ENCODE assay signal across 12 cellular contexts in genomic region chr16:57013902-57014301, GRCh38. TPM values are rescaled to one million over a fixed set of nuclear protein-coding genes. Genes with fewer than 3 reads are reported as not detected.
A peak's percentile ranks its signal among the peaks of the same experiment; 100 is the strongest.
DNase-seq lines count a peak whose midpoint lies in the region; ATAC-seq, FAIRE-seq and TF ChIP-seq lines count a peak whose summit lies in the region.
"Had no signal": no experiment of that assay in that cellular context is flagged by ENCODE, and none has a peak within 500 bp of the region (broad histone marks: within the 10 kb centered on the region; RNA-seq: fewer than 3 reads in every experiment).

No MANE protein-coding gene starts in this region.

- H3K4me1 ChIP-seq in foreskin keratinocyte: peaks cover 19% of the 10 kb centered on the region

- ATAC-seq in memory B cell (ENCODE audit: low read depth) (no peak), omental fat pad (ENCODE audit: low FRiP score) (no peak), foreskin keratinocyte (no peak), sciatic nerve (no peak)
- ATAC-seq: PC-3 had no signal

- no peaks in the 10 kb centered on the region for H3K9me3 Mint-ChIP-seq in activated T-helper 2 cell treated with anti-CD3 and anti-CD28 coated beads, Interferon-gamma antibody, Interleukin-2, Interleukin-4, amounts not matched to agents 10 μg/mL and 5 μg/mL and 100 μg/mL, durations not matched to agents 14 hours and 24 hours and 36 hours
- H3K9me3 Mint-ChIP-seq in memory B cell: no peaks in the 10 kb centered on the region

- intact Hi-C loops in activated T-helper 2 cell treated with anti-CD3 and anti-CD28 coated beads, Interferon-gamma antibody, Interleukin-2, Interleukin-4, amounts not matched to agents 10 μg/mL and 5 μg/mL and 100 μg/mL, durations not matched to agents 14 hours and 24 hours and 36 hours (cut with micrococcal nuclease): loop anchor here (1.0 to 10.0 kb wide), 6 partner anchors 14 to 591 kb away; no protein-coding TSS in a partner anchor
- intact Hi-C loops in sciatic nerve (cut with DNase I): no loop called here

- H3K27ac Mint-ChIP-seq in activated T-helper 2 cell treated with anti-CD3 and anti-CD28 coated beads, Interferon-gamma antibody, Interleukin-2, Interleukin-4, amounts not matched to agents 10 μg/mL and 5 μg/mL and 100 μg/mL, durations not matched to agents 14 hours and 24 hours and 36 hours: peak overlapping the region; percentile 97
- peak overlapping the region; percentile 91 for H3K27ac Mint-ChIP-seq in memory B cell

- DNase-seq in CD1c-positive myeloid dendritic cell (ENCODE audit: extremely low spot score): peak; percentile 33
- DNase-seq in GM19239 (ENCODE audit: insufficient read length, low spot score): no peak
- no peak for DNase-seq in activated T-helper 2 cell treated with anti-CD3 and anti-CD28 coated beads, Interferon-gamma antibody, Interleukin-2, Interleukin-4, amounts not matched to agents 10 μg/mL and 5 μg/mL and 100 μg/mL, durations not matched to agents 14 hours and 24 hours and 36 hours (ENCODE audit: low spot score)
- DNase-seq in memory B cell (ENCODE audit: low spot score in 2 of 2): no peak
- DNase-seq in omental fat pad (ENCODE audit: low spot score): no peak
- no peak for DNase-seq in stimulated activated CD4-positive, alpha-beta T cell treated with anti-CD3 and anti-CD28 coated beads, Interleukin-4, amount 100 ng/mL, for 1 hour
- no peak for DNase-seq in foreskin keratinocyte
- DNase-seq in sciatic nerve (ENCODE audit: low spot score): no peak
- DNase-seq: COR-L47, GOT3, hippocampal formation had no signal

- no peaks in the 10 kb centered on the region for H3K27me3 ChIP-seq in foreskin keratinocyte

- H3K27ac ChIP-seq in foreskin keratinocyte: no peak overlapping the region

- H3K4me3 Mint-ChIP-seq in activated T-helper 2 cell treated with anti-CD3 and anti-CD28 coated beads, Interferon-gamma antibody, Interleukin-2, Interleukin-4, amounts not matched to agents 10 μg/mL and 5 μg/mL and 100 μg/mL, durations not matched to agents 14 hours and 24 hours and 36 hours (ENCODE audit: low read depth): peak overlapping the region; percentile 64
- H3K4me3 Mint-ChIP-seq in memory B cell: peak overlapping the region; percentile 34

- H3K27me3 Mint-ChIP-seq in activated T-helper 2 cell treated with anti-CD3 and anti-CD28 coated beads, Interferon-gamma antibody, Interleukin-2, Interleukin-4, amounts not matched to agents 10 μg/mL and 5 μg/mL and 100 μg/mL, durations not matched to agents 14 hours and 24 hours and 36 hours (ENCODE audit: low read depth): no peaks in the 10 kb centered on the region
- H3K27me3 Mint-ChIP-seq in memory B cell: no peaks in the 10 kb centered on the region

- TF ChIP-seq CTCF in omental fat pad (IDR thresholded peaks at IDR 0.05) (no peak), foreskin keratinocyte (conservative IDR thresholded peaks at IDR 0.05) (no peak)

- peaks cover 72% of the 10 kb centered on the region for H3K4me1 Mint-ChIP-seq in activated T-helper 2 cell treated with anti-CD3 and anti-CD28 coated beads, Interferon-gamma antibody, Interleukin-2, Interleukin-4, amounts not matched to agents 10 μg/mL and 5 μg/mL and 100 μg/mL, durations not matched to agents 14 hours and 24 hours and 36 hours (ENCODE audit: low read depth)
- peaks cover 46% of the 10 kb centered on the region for H3K4me1 Mint-ChIP-seq in memory B cell

- FAIRE-seq in GM19239 (lab: Jason Lieb, UNC): peak; percentile 45

- peaks cover 63% of the 10 kb centered on the region for H3K36me3 Mint-ChIP-seq in activated T-helper 2 cell treated with anti-CD3 and anti-CD28 coated beads, Interferon-gamma antibody, Interleukin-2, Interleukin-4, amounts not matched to agents 10 μg/mL and 5 μg/mL and 100 μg/mL, durations not matched to agents 14 hours and 24 hours and 36 hours (ENCODE audit: low read depth)
- peaks cover 43% of the 10 kb centered on the region for H3K36me3 Mint-ChIP-seq in memory B cell

RNA-seq across cellular contexts. Expression of gene NLRC5, which starts 24.5 kb away (rescaled TPM):
- 166 and 169 TPM in 2 replicates for total RNA-seq in activated T-helper 2 cell treated with anti-CD3 and anti-CD28 coated beads, Interferon-gamma antibody, Interleukin-2, Interleukin-4, amounts not matched to agents 10 μg/mL and 5 μg/mL and 100 μg/mL, durations not matched to agents 14 hours and 24 hours and 36 hours
- 100 to 1,000 TPM in 1 of 4 donors, 10 to 100 TPM in 3; 20.6 to 189 (median 43.2) TPM for total RNA-seq in omental fat pad
- 8.4 and 10.3 TPM in 2 replicates for total RNA-seq in foreskin keratinocyte
- 5.2 and 5.8 TPM in 2 replicates for polyA plus RNA-seq in foreskin keratinocyte
- total RNA-seq in sciatic nerve: 60.1 TPM

RNA-seq across cellular contexts. Expression of gene CETP, which starts 52.2 kb away (rescaled TPM):
- total RNA-seq in activated T-helper 2 cell treated with anti-CD3 and anti-CD28 coated beads, Interferon-gamma antibody, Interleukin-2, Interleukin-4, amounts not matched to agents 10 μg/mL and 5 μg/mL and 100 μg/mL, durations not matched to agents 14 hours and 24 hours and 36 hours: not detected in 2 replicates
- total RNA-seq in omental fat pad (10 to 100 TPM in 1 of 4 donors, 1 to 10 TPM in 2, under 1 TPM in 1; 0.84 to 61.5 (median 5.9) TPM), foreskin keratinocyte (not detected in 2 replicates), sciatic nerve (8.2 TPM)
- not detected in 2 replicates for polyA plus RNA-seq in foreskin keratinocyte
- total RNA-seq: PC-3 had no signal
